9 cellular contexts compared by ENCODE assay signal in genomic region chr10:110996256-110996655, GRCh38.
"Had no signal": no experiment of that assay in that cellular context is flagged by ENCODE, and none has a peak within 500 bp of the region (broad histone marks: within the 10 kb centered on the region; RNA-seq: fewer than 3 reads in every experiment).

No MANE protein-coding gene starts in this region.

- H3K4me3 Mint-ChIP-seq: HFFc6, IgD-negative memory B cell had no signal

- H3K4me1 ChIP-seq: HAP-1 had no signal

- DNase-seq: GM23248, GOT3, H7, HFFc6 had no signal

- H3K36me3 ChIP-seq: HAP-1 had no signal

- H3K9ac ChIP-seq: GM23248 had no signal

- H3K27ac ChIP-seq: GM23248, HL-60 had no signal

- H2AFZ ChIP-seq: GM23248 had no signal

- H3K27me3 Mint-ChIP-seq: IgD-negative memory B cell had no signal

- ATAC-seq: HCT116, HepG2 had no signal

- H3K4me3 ChIP-seq: GM23248, HAP-1 had no signal

- H3K9me3 ChIP-seq: HAP-1 had no signal

- H3K36me3 Mint-ChIP-seq: IgD-negative memory B cell had no signal

- H3K27ac Mint-ChIP-seq: HFFc6 had no signal
